In genomic region chr17:64147110-64148016, GRCh38 we compare ENCODE assay signal across 1 cellular context.
TF ChIP-seq lines count a peak whose summit lies in the region.

No MANE protein-coding gene starts in this region.

TF ChIP-seq in HepG2, 621 proteins besides CTCF, POLR2A, EP300 and RAD21 (continued from another document and continues in another):
- TF ChIP-seq SMARCE1 (IDR thresholded peaks at IDR 0.05; ENCODE audit: borderline replicate concordance) (no peak), ZNF224 (CRISPR knock-in tag; IDR thresholded peaks at IDR 0.05) (no peak), NFATC3 (CRISPR knock-in tag; IDR thresholded peaks at IDR 0.05) (no peak), THAP7 (CRISPR knock-in tag; IDR thresholded peaks at IDR 0.05) (no peak), SIX4 (CRISPR knock-in tag; IDR thresholded peaks at IDR 0.05) (peak; percentile 8; the same call in 1 of the 2 replicates), HMGXB3 (CRISPR knock-in tag; IDR thresholded peaks at IDR 0.05; ENCODE audit: borderline replicate concordance) (0 out of 2 replicates have a peak, but pooled peaks have one; percentile 28), ZNF609 (CRISPR knock-in tag; IDR thresholded peaks at IDR 0.05; ENCODE audit: borderline replicate concordance) (no peak), ZNF335 (CRISPR knock-in tag; IDR thresholded peaks at IDR 0.05) (no peak; the same call in 1 of the 2 replicates), NR2F2 (IDR thresholded peaks at IDR 0.05; ENCODE audit: borderline replicate concordance, low read depth) (no peak; the same call in 1 of the 2 replicates), TRIM22 (IDR thresholded peaks at IDR 0.05) (no peak), ZNF232 (CRISPR knock-in tag; IDR thresholded peaks at IDR 0.05; ENCODE audit: borderline replicate concordance) (no peak; the same call in 1 of the 2 replicates), HOXD1 (CRISPR knock-in tag; IDR thresholded peaks at IDR 0.05) (no peak), TOE1 (CRISPR knock-in tag; IDR thresholded peaks at IDR 0.05) (no peak; the same call in 1 of the 2 replicates), PPARG (CRISPR knock-in tag; conservative IDR thresholded peaks at IDR 0.05) (no peak), KLF15 (CRISPR knock-in tag; IDR thresholded peaks at IDR 0.05; ENCODE audit: borderline replicate concordance) (no peak), TFAP4 (IDR thresholded peaks at IDR 0.05; ENCODE audit: borderline replicate concordance, low read depth) (no peak), NFE2 (CRISPR knock-in tag; IDR thresholded peaks at IDR 0.05) (no peak), SOX13 (IDR thresholded peaks at IDR 0.05) (peak; percentile 56; the same call in 1 of the 2 replicates), SOX13 (CRISPR knock-in tag; conservative IDR thresholded peaks at IDR 0.05 in 1 of 2, IDR thresholded peaks at IDR 0.05 in 1 of 2) (peak; percentile 60 to 91; a peak in 2 of 4 replicates), AKNA (CRISPR knock-in tag; IDR thresholded peaks at IDR 0.05; ENCODE audit: borderline replicate concordance) (no peak), ZBTB39 (CRISPR knock-in tag; IDR thresholded peaks at IDR 0.05) (0 out of 2 replicates have a peak, but pooled peaks have one; percentile 24), TEAD2 (CRISPR knock-in tag; IDR thresholded peaks at IDR 0.05) (no peak), ZNF33B (CRISPR knock-in tag; IDR thresholded peaks at IDR 0.05) (peak; percentile 87; the same call in 1 of the 2 replicates), MED1 (CRISPR knock-in tag; IDR thresholded peaks at IDR 0.05) (peak; percentile 67), TARDBP (CRISPR knock-in tag; IDR thresholded peaks at IDR 0.05) (no peak; the same call in 1 of the 2 replicates), NFKBIZ (CRISPR knock-in tag; IDR thresholded peaks at IDR 0.05) (no peak; the same call in 1 of the 2 replicates), MTA3 (CRISPR knock-in tag; IDR thresholded peaks at IDR 0.05) (no peak), ZNF382 (CRISPR knock-in tag; IDR thresholded peaks at IDR 0.05; ENCODE audit: borderline replicate concordance) (no peak), ZNF740 (CRISPR knock-in tag; IDR thresholded peaks at IDR 0.05) (no peak), PITX1 (CRISPR knock-in tag; IDR thresholded peaks at IDR 0.05) (0 out of 2 replicates have a peak, but pooled peaks have one; percentile 7), MXI1 (IDR thresholded peaks at IDR 0.05; ENCODE audit: borderline replicate concordance, low read depth, low read length) (peak; percentile 81; the same call in 1 of the 3 replicates), BCLAF1 (IDR thresholded peaks at IDR 0.05) (no peak), ZKSCAN5 (CRISPR knock-in tag; IDR thresholded peaks at IDR 0.05) (no peak), ATAD3A (CRISPR knock-in tag; IDR thresholded peaks at IDR 0.05) (no peak), SALL1 (CRISPR knock-in tag; IDR thresholded peaks at IDR 0.05) (no peak)
